ENCODE assay signal across 18 cellular contexts in genomic region chr1:2086446-2087082, GRCh38. TPM values are rescaled to one million over a fixed set of nuclear protein-coding genes. Genes with fewer than 3 reads are reported as not detected.
A peak's percentile ranks its signal among the peaks of the same experiment; 100 is the strongest.
DNase-seq lines count a peak whose midpoint lies in the region; ATAC-seq and TF ChIP-seq lines count a peak whose summit lies in the region.
"Had no signal": no experiment of that assay in that cellular context is flagged by ENCODE, and none has a peak within 500 bp of the region (broad histone marks: within the 10 kb centered on the region; RNA-seq: fewer than 3 reads in every experiment).

No MANE protein-coding gene starts in this region.

- ATAC-seq in Right ventricle myocardium inferior (no peak), left ventricle myocardium superior (no peak), SK-N-SH treated with all-trans-retinoic acid at 6 μM for 48 hours (no peak)
- ATAC-seq: CD8-positive, alpha-beta T cell; GM12878 had no signal

- intact Hi-C loops in Right ventricle myocardium inferior (cut with DNase I), result no loop called here
- intact Hi-C loops in left ventricle myocardium superior (cut with micrococcal nuclease), result no loop called here

- peak overlapping the region; percentile 92 for H3K27ac ChIP-seq in layer of hippocampus (ENCODE audit: low read depth, low read length)

- H3K27me3 ChIP-seq in layer of hippocampus (ENCODE audit: control insufficient read depth, insufficient read depth, low read length), result no peaks in the 10 kb centered on the region

- DNase-seq in Right ventricle myocardium inferior (ENCODE audit: missing footprints) (peak; percentile 50), left ventricle myocardium superior (no peak), retina (peak; percentile 40), T-helper 2 cell (no peak)
- DNase-seq in activated CD4-positive, alpha-beta T cell treated with anti-CD3 and anti-CD28 coated beads, Interleukin-2, amount 50 U/mL, for 48 hours, result no peak
- DNase-seq: 8988T; CD8-positive, alpha-beta T cell; DND-41; Karpas-422; MV-4-11; NCI-H1105 treated with DMSO at 0.1 percent for 48 hours; NCI-H2029 treated with DMSO at 0.1 percent for 48 hours; NCI-H446; NCI-H526 treated with DMSO at 0.1 percent for 48 hours; Right ventricle myocardium superior had no signal

TF ChIP-seq in SK-N-SH treated with all-trans-retinoic acid at 6 μM for 48 hours, 23 proteins besides CTCF, POLR2A, EP300 and RAD21:
- TF ChIP-seq ISL1 (CRISPR knock-in tag; IDR thresholded peaks at IDR 0.05), result no peak
- TF ChIP-seq OSR1 (CRISPR knock-in tag; IDR thresholded peaks at IDR 0.05), result no peak
- TF ChIP-seq TCF4 (CRISPR knock-in tag; IDR thresholded peaks at IDR 0.05; ENCODE audit: borderline replicate concordance), result no peak
- no peak for TF ChIP-seq PATZ1 (CRISPR knock-in tag; IDR thresholded peaks at IDR 0.05; ENCODE audit: borderline replicate concordance)
- TF ChIP-seq POU6F1 (CRISPR knock-in tag; IDR thresholded peaks at IDR 0.05; ENCODE audit: borderline replicate concordance, low read depth), result no peak
- no peak for TF ChIP-seq ZNF70 (CRISPR knock-in tag; IDR thresholded peaks at IDR 0.05)
- TF ChIP-seq CREB5 (CRISPR knock-in tag; IDR thresholded peaks at IDR 0.05; ENCODE audit: low read depth), result no peak
- TF ChIP-seq ZNF8 (CRISPR knock-in tag; IDR thresholded peaks at IDR 0.05), result no peak
- TF ChIP-seq CSRNP3 (CRISPR knock-in tag; IDR thresholded peaks at IDR 0.05), result no peak
TF ChIP-seq in SK-N-SH treated with all-trans-retinoic acid at 6 μM for 48 hours: peak in this region for 0.

RNA-seq across cellular contexts. Expression of gene PRKCZ, which starts 36.4 kb away (rescaled TPM):
- total RNA-seq in Right ventricle myocardium inferior (16.4 TPM), left ventricle myocardium superior (20.8 TPM)

Comparison
In these comparisons a context has a peak if more than half of its experiments do, and no peak if none do; other contexts are left out.
1. DNase-seq: peak in Right ventricle myocardium inferior (single experiment) and retina (single experiment); none in left ventricle myocardium superior (single experiment), activated CD4-positive, alpha-beta T cell treated with anti-CD3 and anti-CD28 coated beads, Interleukin-2, amount 50 U/mL, for 48 hours (0 of 2) and T-helper 2 cell (0 of 5).